In the genomic region with DNA sequence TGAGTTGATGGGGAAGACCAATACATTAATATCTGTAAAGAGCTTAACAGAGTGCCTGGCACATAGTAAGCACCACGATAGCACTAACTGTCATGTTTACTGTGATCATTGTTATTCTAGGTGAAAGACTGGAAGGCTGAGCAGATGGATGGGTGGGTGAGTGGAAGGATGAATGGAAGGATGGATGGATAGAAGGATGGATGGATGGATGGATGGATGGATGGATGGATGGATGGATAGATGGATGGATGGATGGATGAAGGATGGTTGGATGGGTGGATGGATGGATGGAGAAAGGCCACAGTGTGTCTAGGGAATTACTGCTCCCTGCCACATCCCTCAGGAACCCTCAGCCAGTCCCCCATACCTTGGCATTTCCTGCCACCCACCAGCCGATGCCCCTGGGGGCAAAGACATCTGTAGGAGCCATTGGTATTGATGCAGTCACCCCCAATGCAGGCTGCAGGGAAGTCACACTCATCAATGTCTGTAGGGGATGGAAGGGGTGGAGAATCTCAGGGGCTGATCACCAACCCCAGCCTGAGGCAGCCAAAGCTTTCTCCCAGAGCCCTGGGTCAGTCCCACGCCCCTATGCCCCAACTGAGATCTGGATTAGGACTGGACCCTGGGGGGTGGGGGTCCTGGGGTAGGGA, we compare ENCODE assay signal across 15 cellular contexts. TPM values are rescaled to one million over a fixed set of nuclear protein-coding genes. Genes with fewer than 3 reads are reported as not detected.
DNase-seq lines count a peak whose midpoint lies in the region; ATAC-seq and TF ChIP-seq lines count a peak whose summit lies in the region.
"Had no signal": no experiment of that assay in that cellular context is flagged by ENCODE, and none has a peak within 500 bp of the region (broad histone marks: within the 10 kb centered on the region; RNA-seq: fewer than 3 reads in every experiment).

No MANE protein-coding gene starts in this region.

- H3K18ac ChIP-seq in trophoblast cell (ENCODE audit: low read length) = no peak overlapping the region

- no peak overlapping the region for H4K91ac ChIP-seq in trophoblast cell (ENCODE audit: low read depth, low read length)

- peaks cover 24 to 34% of the 10 kb centered on the region in 2 experiments for H3K4me1 ChIP-seq in trophoblast cell (ENCODE audit: control insufficient read depth in 1 of 2, insufficient read depth in 2 of 2, low read length in 2 of 2)
- peaks cover 24 to 54% (median 31%) of the 10 kb centered on the region in 4 donors for H3K4me1 ChIP-seq in upper lobe of left lung

- H2BK5ac ChIP-seq in trophoblast cell (ENCODE audit: low read depth, low read length, poor library complexity) = no peak overlapping the region

- peaks cover 32% of the 10 kb centered on the region for H3K4me1 Mint-ChIP-seq in activated CD4-positive, alpha-beta T cell treated with anti-CD3 and anti-CD28 coated beads for 36 hours
- H3K4me1 Mint-ChIP-seq in T-cell = peaks cover 32 to 48% (median 43%) of the 10 kb centered on the region in 3 donors
- H3K4me1 Mint-ChIP-seq in memory B cell = peaks cover 29% of the 10 kb centered on the region
- peaks cover 34% of the 10 kb centered on the region for H3K4me1 Mint-ChIP-seq in type B pancreatic cell (ENCODE audit: unreplicated experiment)

- H3K79me1 ChIP-seq in trophoblast cell (ENCODE audit: low read length) = peaks cover 18% of the 10 kb centered on the region

- TF ChIP-seq CTCF in type B pancreatic cell (conservative IDR thresholded peaks at IDR 0.05) (no peak), upper lobe of left lung (IDR thresholded peaks at IDR 0.05) (no peak)

- H3K4ac ChIP-seq in trophoblast cell (ENCODE audit: low read depth, low read length) = no peak overlapping the region

- H3K36me3 Mint-ChIP-seq in activated CD4-positive, alpha-beta T cell treated with anti-CD3 and anti-CD28 coated beads for 36 hours (ENCODE audit: low read depth) = peaks cover 16% of the 10 kb centered on the region
- peaks cover 3% of the 10 kb centered on the region for H3K36me3 Mint-ChIP-seq in T-cell
- H3K36me3 Mint-ChIP-seq in memory B cell = no peaks in the 10 kb centered on the region
- peaks cover 18% of the 10 kb centered on the region for H3K36me3 Mint-ChIP-seq in type B pancreatic cell

- no peak overlapping the region for H4K12ac ChIP-seq in trophoblast cell (ENCODE audit: low read depth, low read length)

- H3K9me3 Mint-ChIP-seq in activated CD4-positive, alpha-beta T cell treated with anti-CD3 and anti-CD28 coated beads for 36 hours (ENCODE audit: low read depth) = no peaks in the 10 kb centered on the region
- H3K9me3 Mint-ChIP-seq in T-cell = no peaks in the 10 kb centered on the region
- no peaks in the 10 kb centered on the region for H3K9me3 Mint-ChIP-seq in memory B cell
- no peaks in the 10 kb centered on the region for H3K9me3 Mint-ChIP-seq in type B pancreatic cell

- peaks cover 3% of the 10 kb centered on the region for H3K79me2 ChIP-seq in trophoblast cell (ENCODE audit: control insufficient read depth, insufficient read depth, low read length, poor library complexity)

- no peak overlapping the region for H2AK5ac ChIP-seq in trophoblast cell (ENCODE audit: low read length)

- no CpG with 5 or more reads among the region's 3 CpGs for WGBS in trophoblast cell (ENCODE audit: extremely low coverage, insufficient coverage, insufficient read length)
- 93 to 95% methylated on average over 3 of the region's 3 CpGs for WGBS in upper lobe of left lung, 2 donors

- POLR2A ChIA-PET in activated CD4-positive, alpha-beta T cell treated with anti-CD3 and anti-CD28 coated beads for 36 hours (lab: Charles Lee) = no interaction called here
- POLR2A ChIA-PET in T-cell (lab: Charles Lee) = interaction anchor here in 1 of 2 donors (0.6 kb wide), 1 partner anchor 42 kb away, joined by 6 read pairs; no protein-coding TSS in a partner anchor

- H4K8ac ChIP-seq in trophoblast cell (ENCODE audit: low read depth, low read length) = no peak overlapping the region

- H3K4me3 Mint-ChIP-seq in activated CD4-positive, alpha-beta T cell treated with anti-CD3 and anti-CD28 coated beads for 36 hours = no peak overlapping the region
- H3K4me3 Mint-ChIP-seq in T-cell (no peak overlapping the region), memory B cell (no peak overlapping the region), type B pancreatic cell (no peak overlapping the region)

- no peak for TF ChIP-seq EP300 in upper lobe of left lung (IDR thresholded peaks at IDR 0.05)

- no peak overlapping the region for H2BK12ac ChIP-seq in trophoblast cell (ENCODE audit: low read length)

- H3K9me3 ChIP-seq in trophoblast cell (ENCODE audit: insufficient read depth, low read depth, low read length) (peaks cover 2% of the 10 kb centered on the region), upper lobe of left lung (no peaks in the 10 kb centered on the region)
- H3K9me3 ChIP-seq: SJCRH30 had no signal

- no peak for TF ChIP-seq POLR2A in upper lobe of left lung (IDR thresholded peaks at IDR 0.05)

- no peak overlapping the region for H3K4me3 ChIP-seq in trophoblast cell (ENCODE audit: low read depth, low read length)
- H3K4me3 ChIP-seq in upper lobe of left lung = no peak overlapping the region
- H3K4me3 ChIP-seq: SJCRH30 had no signal

- no peak overlapping the region for H3K14ac ChIP-seq in trophoblast cell (ENCODE audit: low read length)

- H3K27ac ChIP-seq in trophoblast cell (ENCODE audit: low read depth, low read length) = no peak overlapping the region
- peak overlapping the region in 2 of 4 donors; percentile 11 to 33 for H3K27ac ChIP-seq in upper lobe of left lung
- H3K27ac ChIP-seq: SJCRH30 had no signal

- no peak overlapping the region for H3K4me2 ChIP-seq in trophoblast cell (ENCODE audit: low read length)

- no peak for DNase-seq in activated CD4-positive, alpha-beta T cell treated with anti-CD3 and anti-CD28 coated beads for 36 hours
- DNase-seq in activated CD4-positive, alpha-beta T cell treated with anti-CD3 and anti-CD28 coated beads, Interleukin-2, amount 50 U/mL, for 48 hours = no peak
- DNase-seq in T-cell (no peak), memory B cell (ENCODE audit: low spot score in 2 of 2) (no peak), type B pancreatic cell (ENCODE audit: extremely low spot score, unreplicated experiment) (no peak), trophoblast cell (no peak), HuH-7.5 (ENCODE audit: low spot score) (no peak), upper lobe of left lung (no peak)
- DNase-seq: KG1, NCI-H1048, NCI-H146, NCI-H345, NCI-H526 treated with DMSO at 0.1 percent for 48 hours, RPMI8226, SJCRH30 had no signal

- H3K27me3 Mint-ChIP-seq in activated CD4-positive, alpha-beta T cell treated with anti-CD3 and anti-CD28 coated beads for 36 hours = no peaks in the 10 kb centered on the region
- H3K27me3 Mint-ChIP-seq in T-cell (no peaks in the 10 kb centered on the region), memory B cell (no peaks in the 10 kb centered on the region), type B pancreatic cell (peaks cover 18% of the 10 kb centered on the region)

- no peak for ATAC-seq in activated CD4-positive, alpha-beta T cell treated with anti-CD3 and anti-CD28 coated beads for 36 hours
- no peak for ATAC-seq in T-cell (replicated peaks in 1 of 4)
- ATAC-seq in memory B cell (ENCODE audit: low read depth) = no peak
- ATAC-seq in upper lobe of left lung (ENCODE audit: low FRiP score in 2 of 2) = no peak

- intact Hi-C loops in activated CD4-positive, alpha-beta T cell treated with anti-CD3 and anti-CD28 coated beads for 36 hours (cut with DNase I, micrococcal nuclease) = no loop called here

- peaks cover 9 to 11% of the 10 kb centered on the region in 2 experiments for H3K36me3 ChIP-seq in trophoblast cell (ENCODE audit: control insufficient read depth in 1 of 2, insufficient read depth in 2 of 2, low read length in 2 of 2)
- peaks cover 0 to 22% (median 17%) of the 10 kb centered on the region in 4 donors for H3K36me3 ChIP-seq in upper lobe of left lung

- H2AFZ ChIP-seq in trophoblast cell (ENCODE audit: insufficient read depth, low read length, poor library complexity) = no peak overlapping the region

- no peak overlapping the region for H2BK120ac ChIP-seq in trophoblast cell (ENCODE audit: insufficient read depth, low read length, poor library complexity)

- H3K27ac Mint-ChIP-seq in activated CD4-positive, alpha-beta T cell treated with anti-CD3 and anti-CD28 coated beads for 36 hours = peak overlapping the region; percentile 18
- peak overlapping the region; percentile 9 to 24 for H3K27ac Mint-ChIP-seq in T-cell
- peak overlapping the region; percentile 64 for H3K27ac Mint-ChIP-seq in memory B cell
- H3K27ac Mint-ChIP-seq in type B pancreatic cell = peak overlapping the region; percentile 25

- H3K27me3 ChIP-seq in trophoblast cell (ENCODE audit: insufficient read depth, low read length) (peaks cover 10% of the 10 kb centered on the region), upper lobe of left lung (no peaks in the 10 kb centered on the region)
- H3K27me3 ChIP-seq: SJCRH30 had no signal

- H3K9ac ChIP-seq in trophoblast cell (ENCODE audit: low read length) = no peak overlapping the region

- no peak overlapping the region for H3K23ac ChIP-seq in trophoblast cell (ENCODE audit: low read length)

- CTCF ChIA-PET in activated CD4-positive, alpha-beta T cell treated with anti-CD3 and anti-CD28 coated beads for 36 hours (lab: Charles Lee) = interaction anchor here (1.0 to 4.9 kb wide), 5 partner anchors 14 to 45 kb away, joined by 3 to 49 read pairs (median 3); a partner anchor contains a TSS
- CTCF ChIA-PET in T-cell (lab: Charles Lee) = interaction anchor here in 1 of 2 donors (1.9 kb wide), 1 partner anchor 33 kb away, joined by 5 read pairs; a partner anchor contains a TSS

RNA-seq across cellular contexts. Expression of a gene that starts 15.3 kb away (rescaled TPM):
- total RNA-seq in activated CD4-positive, alpha-beta T cell treated with anti-CD3 and anti-CD28 coated beads for 36 hours = 10 to 100 TPM; 57.8 to 72.7 TPM
- 100 to 1,000 TPM; 200 to 364 (median 284) TPM for total RNA-seq in T-cell
- total RNA-seq in type B pancreatic cell (ENCODE audit: low replicate concordance) = 71.8 and 74.1 TPM in 2 replicates
- 36.2 and 40.2 TPM in 2 replicates for polyA plus RNA-seq in trophoblast cell (2013)
- total RNA-seq in upper lobe of left lung = 100 to 1,000 TPM in 5 of 6 donors, 10 to 100 TPM in 1; 99.9 to 479 (median 131) TPM

RNA-seq across cellular contexts. Expression of a gene that starts 18.0 kb away (rescaled TPM):
- 10 to 100 TPM; 66.5 to 78.8 TPM for total RNA-seq in activated CD4-positive, alpha-beta T cell treated with anti-CD3 and anti-CD28 coated beads for 36 hours
- total RNA-seq in T-cell (10 to 100 TPM; 66.4 to 96.8 (median 76.8) TPM), type B pancreatic cell (ENCODE audit: low replicate concordance) (79.4 and 80.4 TPM in 2 replicates), upper lobe of left lung (100 to 1,000 TPM in 1 of 6 donors, 10 to 100 TPM in 5; 64.0 to 120 (median 88.8) TPM)
- polyA plus RNA-seq in trophoblast cell (2013) = 117 and 118 TPM in 2 replicates

RNA-seq across cellular contexts. Expression of a gene that starts 27.4 kb away (rescaled TPM):
- total RNA-seq in activated CD4-positive, alpha-beta T cell treated with anti-CD3 and anti-CD28 coated beads for 36 hours = 10 to 100 TPM; 50.7 to 56.4 TPM
- total RNA-seq in T-cell (10 to 100 TPM; 32.5 to 36.9 (median 34.5) TPM), type B pancreatic cell (ENCODE audit: low replicate concordance) (32.2 and 33.9 TPM in 2 replicates), upper lobe of left lung (10 to 100 TPM; 22.6 to 60.7 (median 39.7) TPM)
- polyA plus RNA-seq in trophoblast cell (2013) = 88.8 and 89.4 TPM in 2 replicates

RNA-seq across cellular contexts. Expression of a gene that starts 29.5 kb away (rescaled TPM):
- total RNA-seq in activated CD4-positive, alpha-beta T cell treated with anti-CD3 and anti-CD28 coated beads for 36 hours = 10 to 100 TPM; 12.8 to 22.7 TPM
- total RNA-seq in T-cell (10 to 100 TPM; 36.3 to 72.9 (median 69.3) TPM), type B pancreatic cell (ENCODE audit: low replicate concordance) (55.7 and 56.1 TPM in 2 replicates), upper lobe of left lung (10 to 100 TPM; 27.9 to 65.8 (median 45.3) TPM)
- 71.6 and 72.3 TPM in 2 replicates for polyA plus RNA-seq in trophoblast cell (2013)

RNA-seq across cellular contexts. Expression of a gene that starts 33.0 kb away (rescaled TPM):
- 10 to 100 TPM; 88.3 to 98.8 TPM for total RNA-seq in activated CD4-positive, alpha-beta T cell treated with anti-CD3 and anti-CD28 coated beads for 36 hours
- total RNA-seq in T-cell (100 to 1,000 TPM; 115 to 170 (median 150) TPM), type B pancreatic cell (ENCODE audit: low replicate concordance) (10.9 and 14.7 TPM in 2 replicates), upper lobe of left lung (100 to 1,000 TPM in 4 of 6 donors, 10 to 100 TPM in 2; 70.4 to 220 (median 133) TPM)
- 12.5 and 13.2 TPM in 2 replicates for polyA plus RNA-seq in trophoblast cell (2013)
